18 cellular contexts compared by ENCODE assay signal in the genomic region with DNA sequence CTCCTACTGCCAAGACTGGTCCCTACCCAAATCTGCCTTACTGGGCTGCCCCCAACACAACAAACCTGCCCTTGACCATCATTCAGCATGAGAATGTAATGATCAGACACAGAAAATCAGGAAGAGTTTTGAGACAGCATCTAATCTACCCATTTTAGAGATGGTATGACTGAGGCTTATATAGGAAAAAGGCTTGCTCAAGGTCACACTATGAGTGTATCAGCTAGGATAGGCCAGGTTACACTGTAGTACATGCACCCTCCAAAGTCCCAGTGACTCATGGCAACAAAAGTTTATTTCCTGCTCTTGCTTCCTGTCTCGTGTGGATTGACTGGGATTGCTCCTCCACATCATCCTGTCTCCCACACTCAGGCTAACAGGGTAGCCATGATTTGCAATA. TPM values are rescaled to one million over a fixed set of nuclear protein-coding genes. Genes with fewer than 3 reads are reported as not detected.
DNase-seq lines count a peak whose midpoint lies in the region; ATAC-seq and TF ChIP-seq lines count a peak whose summit lies in the region.
"Had no signal": no experiment of that assay in that cellular context is flagged by ENCODE, and none has a peak within 500 bp of the region (broad histone marks: within the 10 kb centered on the region; RNA-seq: fewer than 3 reads in every experiment).

No MANE protein-coding gene starts in this region.

- no peaks in the 10 kb centered on the region for H3K9me3 ChIP-seq in CD4-positive, CD25-positive, alpha-beta regulatory T cell (ENCODE audit: control insufficient read depth in 2 of 2, low read length in 2 of 2)
- H3K9me3 ChIP-seq: body of pancreas, MG63 had no signal

- H3K27me3 Mint-ChIP-seq in CD4-positive, CD25-positive, alpha-beta regulatory T cell = no peaks in the 10 kb centered on the region
- no peaks in the 10 kb centered on the region; the same call in 1 of the 2 replicates for H3K27me3 Mint-ChIP-seq in HFFc6 (ENCODE audit: insufficient read depth)
- H3K27me3 Mint-ChIP-seq in immature natural killer cell (ENCODE audit: low read depth in 3 of 3) = peaks cover 2 to 5% (median 2%) of the 10 kb centered on the region in 3 donors

- peak overlapping the region; percentile 44 to 98 (median 93) for H3K27ac Mint-ChIP-seq in CD4-positive, CD25-positive, alpha-beta regulatory T cell
- H3K27ac Mint-ChIP-seq in HFFc6 = peak overlapping the region; percentile 8; the same call in 1 of the 2 replicates
- peak overlapping the region; percentile 72 to 97 for H3K27ac Mint-ChIP-seq in activated naive CD4-positive, alpha-beta T cell treated with anti-CD3 and anti-CD28 coated beads, Interleukin-2, amount 50 U/mL, for 72 hours
- H3K27ac Mint-ChIP-seq in immature natural killer cell = peak overlapping the region; percentile 44 to 96 (median 91)

- no peak for ATAC-seq in CD4-positive, CD25-positive, alpha-beta regulatory T cell (ENCODE audit: low read depth in 2 of 2)
- ATAC-seq in activated naive CD4-positive, alpha-beta T cell treated with anti-CD3 and anti-CD28 coated beads, Interleukin-2, amount 50 U/mL, for 72 hours = peak in 1 of 2 donors; percentile 60
- ATAC-seq in HG02884 (IDR thresholded peaks at IDR 0.05; ENCODE audit: unreplicated experiment) = no peak
- ATAC-seq: body of pancreas had no signal

- no peaks in the 10 kb centered on the region for H3K27me3 ChIP-seq in CD4-positive, CD25-positive, alpha-beta regulatory T cell (ENCODE audit: control insufficient read depth, insufficient read depth, low read length)
- H3K27me3 ChIP-seq: body of pancreas, hepatocyte, MG63 had no signal

- DNase-seq in CD4-positive, CD25-positive, alpha-beta regulatory T cell = no peak
- DNase-seq in HFFc6 (no peak), immature natural killer cell (no peak), NOMO-1 treated with DMSO at 0.1 percent for 48 hours (lab: John Stamatoyannopoulos, UW; ENCODE audit: unreplicated experiment) (no peak), HT-29 (ENCODE audit: low spot score) (no peak)
- peak in 1 of 2 donors; percentile 47 for DNase-seq in activated naive CD4-positive, alpha-beta T cell treated with anti-CD3 and anti-CD28 coated beads, Interleukin-2, amount 50 U/mL, for 72 hours (ENCODE audit: low spot score in 2 of 2)
- no peak for DNase-seq in effector CD8-positive, alpha-beta T cell (lab: John Stamatoyannopoulos, UW)
- DNase-seq: activated CD8-positive, alpha-beta memory T cell treated with anti-CD3 and anti-CD28 coated beads, Interleukin-2, amount 50 U/mL, for 48 hours; body of pancreas; C1 segment of cervical spinal cord; GOT3; MG63; NCI-H2081 treated with DMSO at 0.1 percent for 48 hours; NCI-H82; SHP77 had no signal

- H3K9me3 Mint-ChIP-seq in CD4-positive, CD25-positive, alpha-beta regulatory T cell = no peaks in the 10 kb centered on the region
- no peaks in the 10 kb centered on the region for H3K9me3 Mint-ChIP-seq in HFFc6
- no peaks in the 10 kb centered on the region for H3K9me3 Mint-ChIP-seq in activated naive CD4-positive, alpha-beta T cell treated with anti-CD3 and anti-CD28 coated beads, Interleukin-2, amount 50 U/mL, for 72 hours
- no peaks in the 10 kb centered on the region for H3K9me3 Mint-ChIP-seq in immature natural killer cell

- H3K4me1 Mint-ChIP-seq in CD4-positive, CD25-positive, alpha-beta regulatory T cell = peaks cover 17 to 89% (median 64%) of the 10 kb centered on the region in 4 donors
- H3K4me1 Mint-ChIP-seq in HFFc6 (ENCODE audit: low read depth) (peaks cover 56% of the 10 kb centered on the region), immature natural killer cell (peaks cover 68 to 84% of the 10 kb centered on the region in 2 donors)

- TF ChIP-seq CTCF in HFFc6 (IDR thresholded peaks at IDR 0.05) = no peak

- H3K4me3 ChIP-seq in CD4-positive, CD25-positive, alpha-beta regulatory T cell (ENCODE audit: low read depth, low read length) = no peak overlapping the region
- H3K4me3 ChIP-seq: body of pancreas, hepatocyte, MG63 had no signal

- peak overlapping the region; percentile 89 for H3K27ac ChIP-seq in CD4-positive, CD25-positive, alpha-beta regulatory T cell (ENCODE audit: insufficient read depth, low read length, poor library complexity, severe bottlenecking)
- H3K27ac ChIP-seq: body of pancreas, hepatocyte, HL-60 had no signal

- peaks cover 52% of the 10 kb centered on the region for H3K36me3 Mint-ChIP-seq in CD4-positive, CD25-positive, alpha-beta regulatory T cell
- H3K36me3 Mint-ChIP-seq in HFFc6 (ENCODE audit: low read depth) (peaks cover 56% of the 10 kb centered on the region), immature natural killer cell (peaks cover 27 to 59% (median 39%) of the 10 kb centered on the region in 3 donors)
- peaks cover 40 to 65% of the 10 kb centered on the region in 2 donors for H3K36me3 Mint-ChIP-seq in activated naive CD4-positive, alpha-beta T cell treated with anti-CD3 and anti-CD28 coated beads, Interleukin-2, amount 50 U/mL, for 72 hours

- H3K4me1 ChIP-seq in CD4-positive, CD25-positive, alpha-beta regulatory T cell (ENCODE audit: control insufficient read depth, insufficient read depth, low read length, poor library complexity, severe bottlenecking) = peaks cover 64% of the 10 kb centered on the region
- H3K4me1 ChIP-seq: body of pancreas had no signal

- H3K4me3 Mint-ChIP-seq in CD4-positive, CD25-positive, alpha-beta regulatory T cell = peak overlapping the region in 3 of 4 donors; percentile 1 to 48 (median 22)
- H3K4me3 Mint-ChIP-seq in HFFc6 (no peak overlapping the region), immature natural killer cell (no peak overlapping the region)

- peaks cover 57% of the 10 kb centered on the region for H3K36me3 ChIP-seq in CD4-positive, CD25-positive, alpha-beta regulatory T cell (ENCODE audit: control insufficient read depth, insufficient read depth, low read length)

RNA-seq across cellular contexts. Expression of gene NLRC5, which starts 27.9 kb away (rescaled TPM):
- total RNA-seq in CD4-positive, CD25-positive, alpha-beta regulatory T cell = 842 TPM
- polyA plus RNA-seq in CD4-positive, CD25-positive, alpha-beta regulatory T cell = 100 to 1,000 TPM in 1 of 4 donors, 10 to 100 TPM in 3; 75.3 to 112 (median 97.2) TPM
- total RNA-seq in HFFc6 (2021; fragmentation: NEBNext Ultra II Directional; extraction: Animal tissue kit (Norgen Biotek cat#: 25700)) = 10 to 100 TPM; 18.2 to 26.2 (median 21.7) TPM
- total RNA-seq in activated naive CD4-positive, alpha-beta T cell treated with anti-CD3 and anti-CD28 coated beads, Interleukin-2, amount 50 U/mL, for 72 hours = 100 to 1,000 TPM; 231 to 254 TPM
- polyA plus RNA-seq in immature natural killer cell = 100 to 1,000 TPM in 1 of 3 donors, 10 to 100 TPM in 2; 18.2 to 151 (median 32.8) TPM
- 4.2 and 8.2 TPM in 2 replicates for total RNA-seq in HT-29 (2014; rRNA removed; shearing (Covaris generic))

RNA-seq across cellular contexts. Expression of gene CETP, which starts 55.5 kb away (rescaled TPM):
- not detected for total RNA-seq in CD4-positive, CD25-positive, alpha-beta regulatory T cell
- polyA plus RNA-seq in CD4-positive, CD25-positive, alpha-beta regulatory T cell = under 1 TPM in 1 of 4 donors, not detected in 3; 0.27 TPM
- total RNA-seq in HFFc6 (2021; fragmentation: NEBNext Ultra II Directional; extraction: Animal tissue kit (Norgen Biotek cat#: 25700)) = not detected
- not detected for total RNA-seq in activated naive CD4-positive, alpha-beta T cell treated with anti-CD3 and anti-CD28 coated beads, Interleukin-2, amount 50 U/mL, for 72 hours
- under 1 TPM in 1 of 3 donors, not detected in 2; 0.22 TPM for polyA plus RNA-seq in immature natural killer cell
- not detected in 2 replicates for total RNA-seq in HT-29 (2014; rRNA removed; shearing (Covaris generic))
- total RNA-seq: hepatocyte had no signal
- polyA plus RNA-seq: hepatocyte had no signal

Comparison
In these comparisons a context has a peak if more than half of its experiments do, and no peak if none do; other contexts are left out.
1. H3K27ac Mint-ChIP-seq: peak in every context shown above with its lines; median percentile 93 in CD4-positive, CD25-positive, alpha-beta regulatory T cell; 91 in immature natural killer cell; 84 in activated naive CD4-positive, alpha-beta T cell treated with anti-CD3 and anti-CD28 coated beads, Interleukin-2, amount 50 U/mL, for 72 hours; 8 in HFFc6.
2. H3K4me3 Mint-ChIP-seq: peak in CD4-positive, CD25-positive, alpha-beta regulatory T cell (3 of 4); none in HFFc6 (single experiment) and immature natural killer cell (0 of 5).
3. RNA of gene NLRC5, which starts 27.9 kb away (total RNA-seq): 842 TPM in CD4-positive, CD25-positive, alpha-beta regulatory T cell (single experiment) and 231 to 254 TPM in activated naive CD4-positive, alpha-beta T cell treated with anti-CD3 and anti-CD28 coated beads, Interleukin-2, amount 50 U/mL, for 72 hours; 18.2 to 26.2 TPM in HFFc6 and 4.2 to 8.2 TPM in HT-29; every median in the first group is over 4 times any median in the second.